Comparison of ENCODE assay signal across 16 cellular contexts in genomic region chr5:107808671-107809137, GRCh38.
DNase-seq lines count a peak whose midpoint lies in the region; FAIRE-seq and TF ChIP-seq lines count a peak whose summit lies in the region.
"Had no signal": no experiment of that assay in that cellular context is flagged by ENCODE, and none has a peak within 500 bp of the region (broad histone marks: within the 10 kb centered on the region; RNA-seq: fewer than 3 reads in every experiment).

No MANE protein-coding gene starts in this region.

- H3K18ac ChIP-seq in mesendoderm (ENCODE audit: low read length) = no peak overlapping the region

- H3K4me3 ChIP-seq in astrocyte (ENCODE audit: insufficient read depth, low read depth, low read length) (no peak overlapping the region), mesendoderm (ENCODE audit: low read length) (no peak overlapping the region), suprapubic skin (no peak overlapping the region)
- H3K4me3 ChIP-seq: ascending aorta, spleen had no signal

- no peak for TF ChIP-seq POLR2A in suprapubic skin (IDR thresholded peaks at IDR 0.05)

- H3K9me3 ChIP-seq in astrocyte (ENCODE audit: insufficient read depth, low read depth, low read length) = no peaks in the 10 kb centered on the region
- H3K9me3 ChIP-seq in suprapubic skin = no peaks in the 10 kb centered on the region
- H3K9me3 ChIP-seq: ascending aorta, spleen had no signal

- H3K27ac Mint-ChIP-seq in astrocyte (ENCODE audit: unreplicated experiment) = no peak overlapping the region
- H3K27ac Mint-ChIP-seq: CD4-positive, CD25-positive, alpha-beta regulatory T cell; immature natural killer cell; naive B cell had no signal

- H3K4me1 ChIP-seq in astrocyte (ENCODE audit: insufficient read depth, low read length) (peaks cover 37% of the 10 kb centered on the region), mesendoderm (ENCODE audit: control insufficient read depth, low read depth, low read length) (peaks cover 7% of the 10 kb centered on the region), suprapubic skin (no peaks in the 10 kb centered on the region)
- H3K4me1 ChIP-seq: ascending aorta, spleen had no signal

- H3K27me3 ChIP-seq in astrocyte (ENCODE audit: insufficient read depth, low read length) = no peaks in the 10 kb centered on the region
- H3K27me3 ChIP-seq in mesendoderm (ENCODE audit: insufficient read depth, low read length, poor library complexity) = no peaks in the 10 kb centered on the region
- H3K27me3 ChIP-seq in suprapubic skin = no peaks in the 10 kb centered on the region
- H3K27me3 ChIP-seq: ascending aorta, spleen had no signal

- H3K27me3 Mint-ChIP-seq in astrocyte (ENCODE audit: low read depth, unreplicated experiment) = no peaks in the 10 kb centered on the region
- H3K27me3 Mint-ChIP-seq: CD4-positive, CD25-positive, alpha-beta regulatory T cell; naive B cell had no signal

- H4K8ac ChIP-seq in mesendoderm (ENCODE audit: low read depth, low read length) = no peak overlapping the region

- H2BK5ac ChIP-seq in mesendoderm (ENCODE audit: low read length) = peak overlapping the region; percentile 37

- TF ChIP-seq CTCF in astrocyte (IDR thresholded peaks at IDR 0.05; ENCODE audit: insufficient read depth, low read depth, low read length) (no peak), suprapubic skin (IDR thresholded peaks at IDR 0.05) (no peak)

- peak; percentile 10 for DNase-seq in EH (ENCODE audit: low read depth)
- peak; percentile 73 for DNase-seq in NCI-H1436 treated with DMSO at 0.1 percent for 48 hours (lab: John Stamatoyannopoulos, UW)
- no peak for DNase-seq in astrocyte (ENCODE audit: low read depth)
- DNase-seq in mesendoderm = peak; percentile 99
- no peak for DNase-seq in suprapubic skin (ENCODE audit: low spot score in 2 of 2)
- DNase-seq in medulla oblongata (ENCODE audit: extremely low spot score) = no peak
- DNase-seq in dermis blood vessel endothelial cell = no peak
- no peak for DNase-seq in cerebellum (ENCODE audit: low spot score)
- DNase-seq: activated T-cell treated with anti-CD3 and anti-CD28 coated beads, Interleukin-2, amount 50 U/mL, for 4 hours; CD4-positive, CD25-positive, alpha-beta regulatory T cell; immature natural killer cell; naive B cell; spleen had no signal

- H3K27ac ChIP-seq in astrocyte (ENCODE audit: low read depth, low read length) (no peak overlapping the region), mesendoderm (ENCODE audit: low read depth, low read length) (peak overlapping the region; percentile 41), suprapubic skin (no peak overlapping the region)
- H3K27ac ChIP-seq: ascending aorta, epithelial cell of prostate, RWPE1, spleen had no signal

- H4K5ac ChIP-seq in mesendoderm (ENCODE audit: low read length) = no peak overlapping the region

- H3K9me3 Mint-ChIP-seq in astrocyte (ENCODE audit: unreplicated experiment) = no peaks in the 10 kb centered on the region
- H3K9me3 Mint-ChIP-seq: activated T-cell treated with anti-CD3 and anti-CD28 coated beads, Interleukin-2, amount 50 U/mL, for 4 hours; immature natural killer cell had no signal

- H3K79me2 ChIP-seq in astrocyte (ENCODE audit: insufficient read depth, low read length) = no peaks in the 10 kb centered on the region
- H3K79me2 ChIP-seq in mesendoderm (ENCODE audit: control insufficient read depth, insufficient read depth, low read length) = no peaks in the 10 kb centered on the region

- peak overlapping the region; percentile 15 for H2AK5ac ChIP-seq in mesendoderm (ENCODE audit: low read length)

- H3K4ac ChIP-seq in mesendoderm (ENCODE audit: low read depth, low read length) = no peak overlapping the region

- peaks cover 26% of the 10 kb centered on the region for H3K4me1 Mint-ChIP-seq in astrocyte (ENCODE audit: low read depth, unreplicated experiment)
- H3K4me1 Mint-ChIP-seq: CD4-positive, CD25-positive, alpha-beta regulatory T cell; immature natural killer cell; naive B cell had no signal

- FAIRE-seq in astrocyte (lab: Jason Lieb, UNC) = no peak

- no CpG with 5 or more reads among the region's 7 CpGs for WGBS in mesendoderm (ENCODE audit: extremely low coverage, insufficient coverage, low lambda C conversion rate)
- 53% methylated on average over 7 of the region's 7 CpGs for WGBS in suprapubic skin

- H4K20me1 ChIP-seq in astrocyte (ENCODE audit: insufficient read depth, low read length) = no peaks in the 10 kb centered on the region

- peak overlapping the region; percentile 6 for H2AFZ ChIP-seq in astrocyte (ENCODE audit: low read depth, low read length)

- no peaks in the 10 kb centered on the region for H3K79me1 ChIP-seq in mesendoderm (ENCODE audit: low read length)

- H3K4me2 ChIP-seq in astrocyte (ENCODE audit: low read length) = peak overlapping the region; percentile 2
- no peak overlapping the region for H3K4me2 ChIP-seq in mesendoderm (ENCODE audit: low read length)

- no peak for TF ChIP-seq EP300 in suprapubic skin (IDR thresholded peaks at IDR 0.05)

- H2BK120ac ChIP-seq in mesendoderm (ENCODE audit: low read depth, low read length) = no peak overlapping the region

- no peak overlapping the region for H3K4me3 Mint-ChIP-seq in astrocyte (ENCODE audit: unreplicated experiment)
- H3K4me3 Mint-ChIP-seq: activated T-cell treated with anti-CD3 and anti-CD28 coated beads, Interleukin-2, amount 50 U/mL, for 4 hours; CD4-positive, CD25-positive, alpha-beta regulatory T cell; immature natural killer cell; naive B cell had no signal

- H2BK15ac ChIP-seq in mesendoderm (replicated peaks; ENCODE audit: low read depth) = no peak overlapping the region

- H3K36me3 ChIP-seq in astrocyte (ENCODE audit: insufficient read depth, low read length) = no peaks in the 10 kb centered on the region
- no peaks in the 10 kb centered on the region for H3K36me3 ChIP-seq in mesendoderm (ENCODE audit: control insufficient read depth, insufficient read depth, low read length)
- no peaks in the 10 kb centered on the region for H3K36me3 ChIP-seq in suprapubic skin
- H3K36me3 ChIP-seq: ascending aorta, spleen had no signal

- no peaks in the 10 kb centered on the region for H3K36me3 Mint-ChIP-seq in astrocyte (ENCODE audit: low read depth, unreplicated experiment)
- H3K36me3 Mint-ChIP-seq: CD4-positive, CD25-positive, alpha-beta regulatory T cell; immature natural killer cell; naive B cell had no signal

- no peak overlapping the region for H3K9ac ChIP-seq in astrocyte (ENCODE audit: low read length)
- peak overlapping the region; percentile 8 for H3K9ac ChIP-seq in mesendoderm (ENCODE audit: low read length)

- H3K56ac ChIP-seq in mesendoderm (ENCODE audit: low read length) = peak overlapping the region; percentile 70

- H3K23ac ChIP-seq in mesendoderm (ENCODE audit: low read length) = peak overlapping the region; percentile 2

Comparison
In these comparisons a context has a peak if more than half of its experiments do, and no peak if none do; other contexts are left out.
1. DNase-seq: peak in EH (single experiment), NCI-H1436 treated with DMSO at 0.1 percent for 48 hours (single experiment) and mesendoderm (single experiment); none in astrocyte (single experiment), suprapubic skin (0 of 2), medulla oblongata (single experiment), dermis blood vessel endothelial cell (single experiment) and cerebellum (single experiment).